ENCODE assay signal across 29 cellular contexts in genomic region chr2:119004602-119005001, GRCh38.
A peak's percentile ranks its signal among the peaks of the same experiment; 100 is the strongest.
DNase-seq lines count a peak whose midpoint lies in the region; ATAC-seq lines count a peak whose summit lies in the region.
"Had no signal": no experiment of that assay in that cellular context is flagged by ENCODE, and none has a peak within 500 bp of the region (broad histone marks: within the 10 kb centered on the region; RNA-seq: fewer than 3 reads in every experiment).

No MANE protein-coding gene starts in this region.

- no peak overlapping the region for H3K27ac Mint-ChIP-seq in activated CD4-positive, alpha-beta memory T cell treated with anti-CD3 and anti-CD28 coated beads, Interleukin-2, amount 10 ng/mL, durations not matched to agents 7 days and 5 days
- H3K27ac Mint-ChIP-seq in activated CD4-positive, alpha-beta memory T cell treated with anti-CD3 and anti-CD28 coated beads for 36 hours, result no peak overlapping the region
- H3K27ac Mint-ChIP-seq in activated CD8-positive, alpha-beta T cell treated with anti-CD3 and anti-CD28 coated beads, Interleukin-2, amount 10 ng/mL, durations not matched to agents 7 days and 5 days, result no peak overlapping the region
- H3K27ac Mint-ChIP-seq: CD4-positive, CD25-positive, alpha-beta regulatory T cell; natural killer cell treated with Interleukin-12 subunit alpha and Interleukin-12 subunit beta and Interleukin-15 and Interleukin-18, amount 100 ng/mL, for 72 hours; T-helper 1 cell treated with Interleukin-12 subunit alpha and Interleukin-12 subunit beta and Interleukin-4 antibody, amounts not matched to agents 30 μg/mL and 1 μg/mL, for 36 hours had no signal

- intact Hi-C loops in activated CD4-positive, alpha-beta memory T cell treated with anti-CD3 and anti-CD28 coated beads for 36 hours (cut with micrococcal nuclease), result no loop called here

- H3K4me3 Mint-ChIP-seq in activated CD4-positive, alpha-beta memory T cell treated with anti-CD3 and anti-CD28 coated beads, Interleukin-2, amount 10 ng/mL, durations not matched to agents 7 days and 5 days, result no peak overlapping the region
- no peak overlapping the region for H3K4me3 Mint-ChIP-seq in activated CD4-positive, alpha-beta memory T cell treated with anti-CD3 and anti-CD28 coated beads for 36 hours
- no peak overlapping the region for H3K4me3 Mint-ChIP-seq in activated CD8-positive, alpha-beta T cell treated with anti-CD3 and anti-CD28 coated beads, Interleukin-2, amount 10 ng/mL, durations not matched to agents 7 days and 5 days
- H3K4me3 Mint-ChIP-seq: natural killer cell treated with Interleukin-12 subunit alpha and Interleukin-12 subunit beta and Interleukin-15 and Interleukin-18, amount 100 ng/mL, for 72 hours; T-helper 1 cell treated with Interleukin-12 subunit alpha and Interleukin-12 subunit beta and Interleukin-4 antibody, amounts not matched to agents 30 μg/mL and 1 μg/mL, for 36 hours had no signal

- peak; percentile 77 for ATAC-seq in esophagus mucosa
- ATAC-seq in HG02884 (IDR thresholded peaks at IDR 0.05; ENCODE audit: unreplicated experiment), result no peak
- ATAC-seq in activated CD8-positive, alpha-beta T cell treated with anti-CD3 and anti-CD28 coated beads, Interleukin-2, amount 10 ng/mL, durations not matched to agents 7 days and 5 days, result no peak
- no peak for ATAC-seq in HG03439 (IDR thresholded peaks at IDR 0.05; ENCODE audit: unreplicated experiment)
- ATAC-seq: natural killer cell treated with Interleukin-12 subunit alpha and Interleukin-12 subunit beta and Interleukin-15 and Interleukin-18, amount 100 ng/mL, for 72 hours had no signal

- H3K27me3 Mint-ChIP-seq in activated CD4-positive, alpha-beta memory T cell treated with anti-CD3 and anti-CD28 coated beads, Interleukin-2, amount 10 ng/mL, durations not matched to agents 7 days and 5 days, result no peaks in the 10 kb centered on the region
- H3K27me3 Mint-ChIP-seq in activated CD4-positive, alpha-beta memory T cell treated with anti-CD3 and anti-CD28 coated beads for 36 hours, result no peaks in the 10 kb centered on the region
- H3K27me3 Mint-ChIP-seq in activated CD8-positive, alpha-beta T cell treated with anti-CD3 and anti-CD28 coated beads, Interleukin-2, amount 10 ng/mL, durations not matched to agents 7 days and 5 days (ENCODE audit: low read depth), result peaks cover 6% of the 10 kb centered on the region
- H3K27me3 Mint-ChIP-seq: CD4-positive, CD25-positive, alpha-beta regulatory T cell had no signal

- H3K4me1 Mint-ChIP-seq in activated CD4-positive, alpha-beta memory T cell treated with anti-CD3 and anti-CD28 coated beads, Interleukin-2, amount 10 ng/mL, durations not matched to agents 7 days and 5 days, result no peaks in the 10 kb centered on the region
- no peaks in the 10 kb centered on the region for H3K4me1 Mint-ChIP-seq in activated CD4-positive, alpha-beta memory T cell treated with anti-CD3 and anti-CD28 coated beads for 36 hours (ENCODE audit: low read depth)
- H3K4me1 Mint-ChIP-seq in activated CD8-positive, alpha-beta T cell treated with anti-CD3 and anti-CD28 coated beads, Interleukin-2, amount 10 ng/mL, durations not matched to agents 7 days and 5 days (ENCODE audit: low read depth), result no peaks in the 10 kb centered on the region
- H3K4me1 Mint-ChIP-seq: CD4-positive, CD25-positive, alpha-beta regulatory T cell had no signal

- POLR2A ChIA-PET in activated CD4-positive, alpha-beta memory T cell treated with anti-CD3 and anti-CD28 coated beads, Interleukin-2, amount 10 ng/mL, durations not matched to agents 7 days and 5 days (lab: Charles Lee), result no interaction called here
- POLR2A ChIA-PET in activated CD4-positive, alpha-beta memory T cell treated with anti-CD3 and anti-CD28 coated beads for 36 hours (lab: Charles Lee), result no interaction called here
- POLR2A ChIA-PET in activated CD8-positive, alpha-beta T cell treated with anti-CD3 and anti-CD28 coated beads, Interleukin-2, amount 10 ng/mL, durations not matched to agents 7 days and 5 days (lab: Charles Lee), result no interaction called here

- DNase-seq in activated CD4-positive, alpha-beta memory T cell treated with anti-CD3 and anti-CD28 coated beads, Interleukin-2, amount 10 ng/mL, durations not matched to agents 7 days and 5 days, result peak; percentile 11
- DNase-seq in activated CD4-positive, alpha-beta memory T cell treated with anti-CD3 and anti-CD28 coated beads for 36 hours, result no peak
- DNase-seq in myocyte (ENCODE audit: low read depth), result peak; percentile 35
- DNase-seq in activated CD8-positive, alpha-beta T cell treated with anti-CD3 and anti-CD28 coated beads, Interleukin-2, amount 10 ng/mL, durations not matched to agents 7 days and 5 days, result no peak
- no peak for DNase-seq in NCI-H345 treated with DMSO at 0.1 percent for 48 hours (lab: John Stamatoyannopoulos, UW; ENCODE audit: unreplicated experiment)
- DNase-seq: activated CD4-positive, alpha-beta T cell treated with anti-CD3 and anti-CD28 coated beads, Interleukin-2, amount 50 U/mL, for 1 hour; activated CD4-positive, CD25-positive, alpha-beta regulatory T cell; activated naive CD4-positive, alpha-beta T cell treated with Interleukin-2 at 50 U/mL for 16 hours; Calu3; caudate nucleus; CD4-positive, CD25-positive, alpha-beta regulatory T cell; cortex of kidney; DND-41; effector memory CD4-positive, alpha-beta T cell; erythroblast; GF-D8; IMR-90; islet precursor cell; NCI-H2029 treated with DMSO at 0.1 percent for 48 hours; occipital lobe; RPMI8226; sigmoid colon; stimulated activated CD4-positive, alpha-beta T cell treated with anti-CD3 and anti-CD28 coated beads, Interleukin-12 subunit alpha, Interleukin-12 subunit beta, amount 100 ng/mL, for 4 hours; stimulated activated CD4-positive, alpha-beta T cell treated with anti-CD3 and anti-CD28 coated beads, Interleukin-2, amount 100 ng/mL, for 48 hours had no signal

- CTCF ChIA-PET in activated CD4-positive, alpha-beta memory T cell treated with anti-CD3 and anti-CD28 coated beads, Interleukin-2, amount 10 ng/mL, durations not matched to agents 7 days and 5 days (lab: Charles Lee), result no interaction called here
- CTCF ChIA-PET in activated CD4-positive, alpha-beta memory T cell treated with anti-CD3 and anti-CD28 coated beads for 36 hours (lab: Charles Lee), result no interaction called here
- CTCF ChIA-PET in activated CD8-positive, alpha-beta T cell treated with anti-CD3 and anti-CD28 coated beads, Interleukin-2, amount 10 ng/mL, durations not matched to agents 7 days and 5 days (lab: Charles Lee), result no interaction called here

- no peaks in the 10 kb centered on the region for H3K36me3 Mint-ChIP-seq in activated CD4-positive, alpha-beta memory T cell treated with anti-CD3 and anti-CD28 coated beads, Interleukin-2, amount 10 ng/mL, durations not matched to agents 7 days and 5 days (ENCODE audit: low read depth)
- H3K36me3 Mint-ChIP-seq in activated CD4-positive, alpha-beta memory T cell treated with anti-CD3 and anti-CD28 coated beads for 36 hours, result no peaks in the 10 kb centered on the region
- H3K36me3 Mint-ChIP-seq in activated CD8-positive, alpha-beta T cell treated with anti-CD3 and anti-CD28 coated beads, Interleukin-2, amount 10 ng/mL, durations not matched to agents 7 days and 5 days (ENCODE audit: low read depth), result no peaks in the 10 kb centered on the region
- H3K36me3 Mint-ChIP-seq: CD4-positive, CD25-positive, alpha-beta regulatory T cell; natural killer cell treated with Interleukin-12 subunit alpha and Interleukin-12 subunit beta and Interleukin-15 and Interleukin-18, amount 100 ng/mL, for 72 hours had no signal

- no peaks in the 10 kb centered on the region for H3K9me3 Mint-ChIP-seq in activated CD4-positive, alpha-beta memory T cell treated with anti-CD3 and anti-CD28 coated beads, Interleukin-2, amount 10 ng/mL, durations not matched to agents 7 days and 5 days
- H3K9me3 Mint-ChIP-seq in activated CD4-positive, alpha-beta memory T cell treated with anti-CD3 and anti-CD28 coated beads for 36 hours, result no peaks in the 10 kb centered on the region
- no peaks in the 10 kb centered on the region for H3K9me3 Mint-ChIP-seq in activated CD8-positive, alpha-beta T cell treated with anti-CD3 and anti-CD28 coated beads, Interleukin-2, amount 10 ng/mL, durations not matched to agents 7 days and 5 days (ENCODE audit: insufficient read depth)
- H3K9me3 Mint-ChIP-seq: natural killer cell treated with Interleukin-12 subunit alpha and Interleukin-12 subunit beta and Interleukin-15 and Interleukin-18, amount 100 ng/mL, for 72 hours had no signal

Comparison
In these comparisons a context has a peak if more than half of its experiments do, and no peak if none do; other contexts are left out.
1. DNase-seq: peak in activated CD4-positive, alpha-beta memory T cell treated with anti-CD3 and anti-CD28 coated beads, Interleukin-2, amount 10 ng/mL, durations not matched to agents 7 days and 5 days (single experiment) and myocyte (single experiment); none in activated CD4-positive, alpha-beta memory T cell treated with anti-CD3 and anti-CD28 coated beads for 36 hours (single experiment), activated CD8-positive, alpha-beta T cell treated with anti-CD3 and anti-CD28 coated beads, Interleukin-2, amount 10 ng/mL, durations not matched to agents 7 days and 5 days (single experiment) and NCI-H345 treated with DMSO at 0.1 percent for 48 hours (single experiment).